1 cellular context compared by ENCODE assay signal in genomic region chr9:93183663-93184438, GRCh38.
TF ChIP-seq lines count a peak whose summit lies in the region.

Gene WNK2 (plus strand): TSS chr9:93184139. CDS start chr9:93184930, 791 bp downstream.

TF ChIP-seq in HEK293, 187 proteins besides CTCF, POLR2A, EP300 and RAD21 (continued from another document):
- TF ChIP-seq ZNF518A (tag by site-specific recombination; conservative IDR thresholded peaks at IDR 0.05; ENCODE audit: low read depth) (no peak), KLF9 (tag by site-specific recombination; IDR thresholded peaks at IDR 0.05; ENCODE audit: low read depth) (0 out of 2 replicates have a peak, but pooled peaks have one; percentile 39), PRDM1 (tag by site-specific recombination; IDR thresholded peaks at IDR 0.05) (no peak), GLIS1 (tag by site-specific recombination; IDR thresholded peaks at IDR 0.05) (no peak), ZNF274 (IDR thresholded peaks at IDR 0.05; ENCODE audit: low read length) (no peak), ZNF274 (tag by site-specific recombination; IDR thresholded peaks at IDR 0.05; ENCODE audit: borderline replicate concordance) (no peak), PATZ1 (tag by site-specific recombination; IDR thresholded peaks at IDR 0.05) (no peak), ZNF645 (tag by site-specific recombination; IDR thresholded peaks at IDR 0.05) (no peak), ZNF701 (tag by site-specific recombination; IDR thresholded peaks at IDR 0.05) (no peak), ZNF157 (tag by site-specific recombination; IDR thresholded peaks at IDR 0.05) (no peak), ZNF26 (tag by site-specific recombination; IDR thresholded peaks at IDR 0.05) (no peak), ZNF501 (tag by site-specific recombination; IDR thresholded peaks at IDR 0.05) (no peak), ZIC2 (tag by site-specific recombination; IDR thresholded peaks at IDR 0.05) (peak; percentile 14; the same call in 1 of the 2 replicates), ZBTB11 (tag by site-specific recombination; conservative IDR thresholded peaks at IDR 0.05; ENCODE audit: low read depth) (no peak), ZNF791 (tag by site-specific recombination; IDR thresholded peaks at IDR 0.05) (no peak), ELK4 (IDR thresholded peaks at IDR 0.05; ENCODE audit: borderline replicate concordance, low read depth, low read length) (no peak), HIC1 (tag by site-specific recombination; IDR thresholded peaks at IDR 0.05) (no peak), ZNF785 (tag by site-specific recombination; IDR thresholded peaks at IDR 0.05) (no peak), ZNF664 (tag by site-specific recombination; IDR thresholded peaks at IDR 0.05) (no peak), ZSCAN30 (tag by site-specific recombination; IDR thresholded peaks at IDR 0.05) (no peak), OVOL3 (tag by site-specific recombination; IDR thresholded peaks at IDR 0.05) (no peak), REST (tag by site-specific recombination; IDR thresholded peaks at IDR 0.05) (no peak), ZNF792 (tag by site-specific recombination; IDR thresholded peaks at IDR 0.05) (no peak), ZBTB7A (tag by site-specific recombination; IDR thresholded peaks at IDR 0.05; ENCODE audit: low read depth) (no peak), ZNF239 (tag by site-specific recombination; IDR thresholded peaks at IDR 0.05) (no peak), ZNF114 (tag by site-specific recombination; IDR thresholded peaks at IDR 0.05) (no peak), ZNF449 (tag by site-specific recombination; IDR thresholded peaks at IDR 0.05) (peak; percentile 99), ZNF830 (tag by site-specific recombination; IDR thresholded peaks at IDR 0.05; ENCODE audit: low read depth) (no peak), GLI2 (tag by site-specific recombination; IDR thresholded peaks at IDR 0.05; ENCODE audit: borderline replicate concordance, low read depth) (no peak), ZNF629 (tag by site-specific recombination; IDR thresholded peaks at IDR 0.05) (no peak)
TF ChIP-seq in HEK293: peak in this region for 6.
